In genomic region chr11:128630367-128631230, GRCh38 we compare ENCODE assay signal across 8 cellular contexts. TPM values are rescaled to one million over a fixed set of nuclear protein-coding genes. Genes with fewer than 3 reads are reported as not detected.
DNase-seq lines count a peak whose midpoint lies in the region; ATAC-seq, FAIRE-seq and TF ChIP-seq lines count a peak whose summit lies in the region.

No MANE protein-coding gene starts in this region.

- H3K9ac ChIP-seq in HepG2 (ENCODE audit: insufficient read depth, low read depth, low read length): no peak overlapping the region

- peak; percentile 60 for FAIRE-seq in HepG2 (lab: Jason Lieb, UNC)

- CTCF ChIA-PET in HepG2 (lab: Yijun Ruan, JAX; ENCODE audit: low intra/inter-chr PET ratio, low total read pairs): interaction anchor here (0.6 to 3.9 kb wide), 4 partner anchors 341 to 473 kb away, joined by 3 to 41 read pairs (median 14); no protein-coding TSS in a partner anchor

- H2AFZ ChIP-seq in ACC112 (ENCODE audit: low read length, unreplicated experiment) (peak overlapping the region; percentile 99), HepG2 (ENCODE audit: low read length) (no peak overlapping the region)

- no peak overlapping the region for H3K4me2 ChIP-seq in HepG2 (ENCODE audit: low read depth, low read length)

- TF ChIP-seq EP300 in HepG2 (IDR thresholded peaks at IDR 0.05; ENCODE audit: low read depth in 2 of 2, low read length in 2 of 2) (no peak), HepG2 (CRISPR knock-in tag; IDR thresholded peaks at IDR 0.05; ENCODE audit: borderline replicate concordance) (no peak)

- TF ChIP-seq POLR2A in HepG2 (IDR thresholded peaks at IDR 0.05; ENCODE audit: insufficient read depth in 1 of 2, low read depth in 2 of 2, low read length in 2 of 2): no peak

- POLR2A ChIA-PET in HepG2 (lab: Yijun Ruan, JAX): no interaction called here

- peak; percentile 81 for TF ChIP-seq CTCF in HepG2 (CRISPR knock-in tag; IDR thresholded peaks at IDR 0.05)

- DNase-seq in NCI-H2196 (lab: John Stamatoyannopoulos, UW; ENCODE audit: unreplicated experiment) (peak; percentile 79), cerebellum (ENCODE audit: low spot score) (peak; percentile 13), HepG2 (ENCODE audit: low spot score) (peak; percentile 62)
- peak; percentile 85 for DNase-seq in activated CD4-positive, alpha-beta T cell treated with anti-CD3 and anti-CD28 coated beads for 1 hour
- peak; percentile 87 to 95 for DNase-seq in stimulated activated CD4-positive, alpha-beta T cell treated with anti-CD3 and anti-CD28 coated beads, Interleukin-4, amount 100 ng/mL, for 48 hours (ENCODE audit: low read depth in 2 of 2)

- H3K27ac ChIP-seq in ACC112 (ENCODE audit: low read depth, low read length) (peak overlapping the region; percentile 19; the same call in 1 of the 2 replicates), HepG2 (ENCODE audit: extremely low read length, insufficient read depth, low read length) (no peak overlapping the region)

- no peaks in the 10 kb centered on the region for H3K79me2 ChIP-seq in ACC112 (ENCODE audit: control insufficient read depth, insufficient read depth, low read length, unreplicated experiment)
- no peaks in the 10 kb centered on the region for H3K79me2 ChIP-seq in HepG2 (ENCODE audit: insufficient read depth, low read length)

- intact Hi-C loops in HepG2 (cut with micrococcal nuclease; ENCODE audit: unreplicated experiment): loop anchor here (1.0 to 5.0 kb wide), 5 partner anchors 200 to 599 kb away; no protein-coding TSS in a partner anchor

- in situ Hi-C loops in HepG2 (cut with HindIII; ENCODE audit: extremely low pct_ligation_motif_present, low pct_unique_long_range_greater_than_20kb): loop anchor here (5.0 kb wide), 1 partner anchor 598 kb away; no protein-coding TSS in a partner anchor

- H3K27me3 ChIP-seq in ACC112 (ENCODE audit: insufficient read depth, low read length) (no peaks in the 10 kb centered on the region), HepG2 (ENCODE audit: control insufficient read depth in 1 of 2, insufficient read depth in 2 of 2, low read length in 2 of 2) (peaks cover 1 to 26% of the 10 kb centered on the region in 2 experiments; a peak in 2 of 5 replicates)

- H3K4me3 ChIP-seq in ACC112 (ENCODE audit: low read depth, low read length) (peak overlapping the region; percentile 68), HepG2 (replicated peaks in 1 of 3; ENCODE audit: insufficient read depth in 1 of 3, low read depth in 2 of 3, low read length in 3 of 3) (no peak overlapping the region)

- H3K36me3 ChIP-seq in ACC112 (ENCODE audit: insufficient read depth, low read length): no peaks in the 10 kb centered on the region
- no peaks in the 10 kb centered on the region for H3K36me3 ChIP-seq in HepG2 (replicated peaks in 1 of 2; ENCODE audit: control insufficient read depth in 1 of 2, insufficient read depth in 2 of 2, low read length in 2 of 2)

- WGBS in HepG2 (ENCODE audit: low lambda C conversion rate): 5% methylated on average over 12 of the region's 12 CpGs

- no peaks in the 10 kb centered on the region for H3K9me3 ChIP-seq in HepG2 (ENCODE audit: low read length)

- H4K20me1 ChIP-seq in HepG2 (ENCODE audit: insufficient read depth, low read length): no peaks in the 10 kb centered on the region

- no TSS peak for BruUV-seq in HepG2 (replicated peaks; lab: Mats Ljungman, UMichigan)

- H3K4me1 ChIP-seq in ACC112 (ENCODE audit: control insufficient read depth, insufficient read depth, low read length, unreplicated experiment): peaks cover 8% of the 10 kb centered on the region
- H3K4me1 ChIP-seq in HepG2 (ENCODE audit: insufficient read depth, low read length): no peaks in the 10 kb centered on the region

- TF ChIP-seq RAD21 in HepG2 (CRISPR knock-in tag; IDR thresholded peaks at IDR 0.05): peak; percentile 63

- ATAC-seq in GM18502 (IDR thresholded peaks at IDR 0.05; ENCODE audit: poor library complexity, unreplicated experiment) (peak; percentile 69), HG03060 (IDR thresholded peaks at IDR 0.05; ENCODE audit: low read depth, unreplicated experiment) (peak; percentile 54), HepG2 (peak; percentile 94)

TF ChIP-seq in HepG2, 621 proteins besides CTCF, POLR2A, EP300 and RAD21:
- no peak for TF ChIP-seq NFE2L2 (IDR thresholded peaks at IDR 0.05; ENCODE audit: low read length)
- TF ChIP-seq UBTF (CRISPR knock-in tag; IDR thresholded peaks at IDR 0.05): no peak
- peak; percentile 90 for TF ChIP-seq STAG1 (CRISPR knock-in tag; IDR thresholded peaks at IDR 0.05)
- TF ChIP-seq TEAD3 (CRISPR knock-in tag; optimal IDR thresholded peaks at IDR 0.05; ENCODE audit: borderline replicate concordance): peak; percentile 10
- no peak for TF ChIP-seq STAT5B (CRISPR knock-in tag; IDR thresholded peaks at IDR 0.05)
- TF ChIP-seq SMC3 (IDR thresholded peaks at IDR 0.05; ENCODE audit: low read length): peak; percentile 93

RNA-seq across cellular contexts. Expression of gene ETS1, which starts 43.2 kb away (rescaled TPM):
- total RNA-seq in cerebellum (14.6 TPM), HepG2 (2016; rRNA removed; fragmentation: Illumina TruSeq; extraction: Trizol) (0.18 and 0.20 TPM in 2 replicates)
- 0.09 and 0.10 TPM in 2 replicates for total RNA-seq in HepG2 (2016; cell fraction: cytosol; rRNA removed; fragmentation: Illumina TruSeq; extraction: Trizol; ENCODE audit: low read depth)
- 0.25 and 0.26 TPM in 2 replicates for total RNA-seq in HepG2 (2016; cell fraction: insoluble cytoplasmic fraction; rRNA removed; fragmentation: Illumina TruSeq; extraction: Trizol)
- total RNA-seq in HepG2 (2016; cell fraction: membrane; rRNA removed; fragmentation: Illumina TruSeq; extraction: Trizol): 0.09 and 0.14 TPM in 2 replicates
- total RNA-seq in HepG2 (2016; cell fraction: nucleus; rRNA removed; fragmentation: Illumina TruSeq; extraction: Trizol): 0.12 and 0.13 TPM in 2 replicates
- 0.12 and 0.34 TPM in 2 replicates for polyA plus RNA-seq in HepG2 (2011; rRNA removed)
- 0.21 TPM in 2 replicates for polyA plus RNA-seq in HepG2 (2011; cell fraction: cytosol; rRNA removed)
- 0.14 and 0.26 TPM in 2 replicates for polyA plus RNA-seq in HepG2 (2011; cell fraction: nucleus; rRNA removed)
- 0.25 and 0.81 TPM in 2 replicates for polyA plus RNA-seq in HepG2 (2012)
- polyA plus RNA-seq in HepG2 (2016; cell fraction: cytosol; fragmentation: Illumina TruSeq; extraction: Trizol; ENCODE audit: low read depth): not detected in 2 replicates
- 0.21 and 0.23 TPM in 2 replicates for polyA plus RNA-seq in HepG2 (2016; cell fraction: insoluble cytoplasmic fraction; fragmentation: Illumina TruSeq; extraction: Trizol; ENCODE audit: low read depth)
- 0.03 and 0.06 TPM in 2 replicates for polyA plus RNA-seq in HepG2 (2016; cell fraction: membrane; fragmentation: Illumina TruSeq; extraction: Trizol; ENCODE audit: low read depth)
- polyA plus RNA-seq in HepG2 (2016; cell fraction: nucleus; fragmentation: Illumina TruSeq; extraction: Trizol; ENCODE audit: insufficient read depth, low read depth): 0.17 and 0.18 TPM in 2 replicates
- 0.08 and 8.3 TPM in 2 replicates for polyA minus RNA-seq in HepG2 (2011; rRNA and poly(A)+ RNA removed; ENCODE audit: low replicate concordance)
- 0.44 and 0.49 TPM in 2 replicates for polyA minus RNA-seq in HepG2 (2011; cell fraction: cytosol; rRNA and poly(A)+ RNA removed)
- polyA minus RNA-seq in HepG2 (2011; cell fraction: nucleus; rRNA and poly(A)+ RNA removed): 0.62 and 0.64 TPM in 2 replicates

Comparison
In these comparisons a context has a peak if more than half of its experiments do, and no peak if none do; other contexts are left out.
1. DNase-seq: peak in every context shown above with its lines; median percentile 91 in stimulated activated CD4-positive, alpha-beta T cell treated with anti-CD3 and anti-CD28 coated beads, Interleukin-4, amount 100 ng/mL, for 48 hours; 85 in activated CD4-positive, alpha-beta T cell treated with anti-CD3 and anti-CD28 coated beads for 1 hour; 79 in NCI-H2196; 62 in HepG2; 13 in cerebellum.
2. RNA of gene ETS1, which starts 43.2 kb away (total RNA-seq): 14.6 TPM in cerebellum (single experiment); 0.09 to 0.26 TPM in HepG2; every median in the first group is over 10 times any median in the second.
3. Peak in every context shown above with its lines, with median percentiles within 50 percentile points of each other: ATAC-seq.